In genomic region chr20:63707558-63708300, GRCh38 we compare ENCODE assay signal across 1 cellular context.
TF ChIP-seq lines count a peak whose summit lies in the region.

ARFRP1 (minus strand) TSS chr20:63707976; CDS start chr20:63707091, 885 bp downstream.
ZGPAT (plus strand) TSS chr20:63708039; CDS start chr20:63708581, 542 bp downstream.

TF ChIP-seq in IMR-90, 13 proteins besides CTCF, POLR2A, EP300 and RAD21 (continued from another document):
- TF ChIP-seq USF2 (IDR thresholded peaks at IDR 0.05; ENCODE audit: low read depth, low read length) (no peak), CEBPB (IDR thresholded peaks at IDR 0.05; ENCODE audit: low read depth, low read length) (no peak), FOS (IDR thresholded peaks at IDR 0.05; ENCODE audit: low read depth, low read length) (no peak), BHLHE40 (IDR thresholded peaks at IDR 0.05; ENCODE audit: low read depth, low read length) (no peak), RCOR1 (IDR thresholded peaks at IDR 0.05; ENCODE audit: insufficient replicate concordance, low read length) (no peak), CHD1 (IDR thresholded peaks at IDR 0.05; ENCODE audit: low read depth, low read length) (no peak), RFX5 (IDR thresholded peaks at IDR 0.05; ENCODE audit: low read depth, low read length) (no peak), ELK1 (IDR thresholded peaks at IDR 0.05; ENCODE audit: borderline replicate concordance, low read depth, low read length) (0 out of 2 replicates have a peak, but pooled peaks have one; percentile 19)
